Comparison of ENCODE assay signal across 7 cellular contexts in genomic region chr10:50417906-50418697, GRCh38.
DNase-seq lines count a peak whose midpoint lies in the region; ATAC-seq and TF ChIP-seq lines count a peak whose summit lies in the region.

No MANE protein-coding gene starts in this region.

- no peaks in the 10 kb centered on the region for H3K27me3 ChIP-seq in naive thymus-derived CD4-positive, alpha-beta T cell (ENCODE audit: control insufficient read depth in 2 of 2, insufficient read depth in 2 of 2, low read length in 2 of 2)
- H3K27me3 ChIP-seq in suprapubic skin = no peaks in the 10 kb centered on the region

- H3K4me1 ChIP-seq in naive thymus-derived CD4-positive, alpha-beta T cell (ENCODE audit: control insufficient read depth in 2 of 2, insufficient read depth in 2 of 2, low read length in 2 of 2) = peaks cover 4 to 7% of the 10 kb centered on the region in 2 donors
- H3K4me1 ChIP-seq in suprapubic skin = peaks cover 62% of the 10 kb centered on the region

- TF ChIP-seq POLR2A in NB4 (IDR thresholded peaks at IDR 0.05; ENCODE audit: extremely low read depth, insufficient read length) (no peak), suprapubic skin (IDR thresholded peaks at IDR 0.05) (peak in 1 of 2 donors; percentile 33)

- no peak overlapping the region for H3K27ac ChIP-seq in naive thymus-derived CD4-positive, alpha-beta T cell (ENCODE audit: low read depth, low read length)
- H3K27ac ChIP-seq in suprapubic skin = peak overlapping the region; percentile 88

- ATAC-seq in GM18508 (IDR thresholded peaks at IDR 0.05; ENCODE audit: insufficient read depth, unreplicated experiment) (peak; percentile 53), HG02588 (IDR thresholded peaks at IDR 0.05; ENCODE audit: unreplicated experiment) (peak; percentile 79)
- ATAC-seq in activated T-cell treated with anti-CD3 and anti-CD28 coated beads, Interleukin-2, amount 50 U/mL, for 72 hours (replicated peaks in 1 of 2) = peak; percentile 94
- peak; percentile 85 for ATAC-seq in naive thymus-derived CD4-positive, alpha-beta T cell

- no peaks in the 10 kb centered on the region for H3K9me3 Mint-ChIP-seq in activated T-cell treated with anti-CD3 and anti-CD28 coated beads, Interleukin-2, amount 50 U/mL, for 72 hours
- H3K9me3 Mint-ChIP-seq in naive thymus-derived CD4-positive, alpha-beta T cell = no peaks in the 10 kb centered on the region

- TF ChIP-seq CTCF in NB4 (IDR thresholded peaks at IDR 0.05; ENCODE audit: low read depth, low read length) (no peak), suprapubic skin (IDR thresholded peaks at IDR 0.05) (no peak)

- CTCF ChIA-PET in naive thymus-derived CD4-positive, alpha-beta T cell (lab: Charles Lee) = interaction anchor here (1.1 kb wide), 1 partner anchor 10 kb away, joined by 4 read pairs; no protein-coding TSS in a partner anchor

- no peak for TF ChIP-seq EP300 in suprapubic skin (IDR thresholded peaks at IDR 0.05)

- H3K4me3 ChIP-seq in NB4 (ENCODE audit: low read depth, low read length) = peak overlapping the region; percentile 51
- H3K4me3 ChIP-seq in naive thymus-derived CD4-positive, alpha-beta T cell (ENCODE audit: low read length) = peak overlapping the region; percentile 62
- H3K4me3 ChIP-seq in suprapubic skin = peak overlapping the region; percentile 66

- POLR2A ChIA-PET in naive thymus-derived CD4-positive, alpha-beta T cell (lab: Charles Lee) = no interaction called here

- intact Hi-C loops in naive thymus-derived CD4-positive, alpha-beta T cell (cut with micrococcal nuclease) = loop anchor here in 1 of 2 donors (1.0 to 5.0 kb wide), 5 partner anchors 51 to 219 kb away; no protein-coding TSS in a partner anchor

- DNase-seq in NB4 (ENCODE audit: low read depth) = peak; percentile 82
- DNase-seq in activated T-cell treated with anti-CD3 and anti-CD28 coated beads, Interleukin-2, amount 50 U/mL, for 72 hours = peak; percentile 56 to 61
- DNase-seq in fibroblast of peridontal ligament (ENCODE audit: extremely low read depth) = peak; percentile 88
- peak in 8 of 9 donors; percentile 4 to 65 (median 16) for DNase-seq in naive thymus-derived CD4-positive, alpha-beta T cell
- DNase-seq in suprapubic skin (ENCODE audit: low spot score in 2 of 2) = peak; percentile 82 to 88

- WGBS in suprapubic skin = under 1% methylated on average over 30 of the region's 61 CpGs

- no peaks in the 10 kb centered on the region for H3K9me3 ChIP-seq in naive thymus-derived CD4-positive, alpha-beta T cell (ENCODE audit: control insufficient read depth in 2 of 3, low read length in 3 of 3)
- H3K9me3 ChIP-seq in suprapubic skin = no peaks in the 10 kb centered on the region

- no peaks in the 10 kb centered on the region for H3K36me3 ChIP-seq in naive thymus-derived CD4-positive, alpha-beta T cell (ENCODE audit: control insufficient read depth in 2 of 3, insufficient read depth in 3 of 3, low read length in 3 of 3)
- no peaks in the 10 kb centered on the region for H3K36me3 ChIP-seq in suprapubic skin

- H3K27ac Mint-ChIP-seq in activated T-cell treated with anti-CD3 and anti-CD28 coated beads, Interleukin-2, amount 50 U/mL, for 72 hours = no peak overlapping the region
- H3K27ac Mint-ChIP-seq in naive thymus-derived CD4-positive, alpha-beta T cell = peak overlapping the region in 4 of 9 donors; percentile 30 to 93 (median 48)

- H3K4me1 Mint-ChIP-seq in activated T-cell treated with anti-CD3 and anti-CD28 coated beads, Interleukin-2, amount 50 U/mL, for 72 hours (ENCODE audit: low read depth) = peaks cover 29% of the 10 kb centered on the region
- H3K4me1 Mint-ChIP-seq in naive thymus-derived CD4-positive, alpha-beta T cell = peaks cover 26 to 71% (median 48%) of the 10 kb centered on the region in 7 donors

- H3K4me3 Mint-ChIP-seq in activated T-cell treated with anti-CD3 and anti-CD28 coated beads, Interleukin-2, amount 50 U/mL, for 72 hours = peak overlapping the region; percentile 89 to 91
- H3K4me3 Mint-ChIP-seq in naive thymus-derived CD4-positive, alpha-beta T cell = peak overlapping the region; percentile 81 to 91 (median 86)

- H3K36me3 Mint-ChIP-seq in activated T-cell treated with anti-CD3 and anti-CD28 coated beads, Interleukin-2, amount 50 U/mL, for 72 hours (ENCODE audit: insufficient read depth in 2 of 2) = no peaks in the 10 kb centered on the region
- peaks cover 0 to 15% (median 7%) of the 10 kb centered on the region in 5 donors for H3K36me3 Mint-ChIP-seq in naive thymus-derived CD4-positive, alpha-beta T cell

- no peaks in the 10 kb centered on the region for H3K27me3 Mint-ChIP-seq in activated T-cell treated with anti-CD3 and anti-CD28 coated beads, Interleukin-2, amount 50 U/mL, for 72 hours (ENCODE audit: low read depth)
- H3K27me3 Mint-ChIP-seq in naive thymus-derived CD4-positive, alpha-beta T cell = no peaks in the 10 kb centered on the region

Comparison
In these comparisons a context has a peak if more than half of its experiments do, and no peak if none do; other contexts are left out.
1. DNase-seq: peak in every context shown above with its lines; median percentile 88 in fibroblast of peridontal ligament; 85 in suprapubic skin; 82 in NB4; 58 in activated T-cell treated with anti-CD3 and anti-CD28 coated beads, Interleukin-2, amount 50 U/mL, for 72 hours; 16 in naive thymus-derived CD4-positive, alpha-beta T cell.